Comparison of ENCODE assay signal across 2 cellular contexts in genomic region chr9:108910402-108910801, GRCh38.
TF ChIP-seq lines count a peak whose summit lies in the region.

No MANE protein-coding gene starts in this region.

TF ChIP-seq in liver, 16 proteins besides CTCF, POLR2A, EP300 and RAD21:
- TF ChIP-seq NR2F2 (IDR thresholded peaks at IDR 0.05) = no peak
- TF ChIP-seq HNF4A (conservative IDR thresholded peaks at IDR 0.05) = peak in 1 of 2 donors; percentile 10
- no peak for TF ChIP-seq MAX (IDR thresholded peaks at IDR 0.05)
- no peak for TF ChIP-seq JUND (IDR thresholded peaks at IDR 0.05)
- peak; percentile 19 for TF ChIP-seq YY1 (IDR thresholded peaks at IDR 0.05)
TF ChIP-seq in liver: peak in this region for 2.

TF ChIP-seq in HepG2, 621 proteins besides CTCF, POLR2A, EP300 and RAD21:
- TF ChIP-seq NBN (conservative IDR thresholded peaks at IDR 0.05) (no peak), ZNF580 (CRISPR knock-in tag; IDR thresholded peaks at IDR 0.05; ENCODE audit: borderline replicate concordance, low read depth) (no peak), FIP1L1 (IDR thresholded peaks at IDR 0.05; ENCODE audit: borderline replicate concordance, insufficient read depth, low read depth, low read length) (no peak)
